In the genomic region with DNA sequence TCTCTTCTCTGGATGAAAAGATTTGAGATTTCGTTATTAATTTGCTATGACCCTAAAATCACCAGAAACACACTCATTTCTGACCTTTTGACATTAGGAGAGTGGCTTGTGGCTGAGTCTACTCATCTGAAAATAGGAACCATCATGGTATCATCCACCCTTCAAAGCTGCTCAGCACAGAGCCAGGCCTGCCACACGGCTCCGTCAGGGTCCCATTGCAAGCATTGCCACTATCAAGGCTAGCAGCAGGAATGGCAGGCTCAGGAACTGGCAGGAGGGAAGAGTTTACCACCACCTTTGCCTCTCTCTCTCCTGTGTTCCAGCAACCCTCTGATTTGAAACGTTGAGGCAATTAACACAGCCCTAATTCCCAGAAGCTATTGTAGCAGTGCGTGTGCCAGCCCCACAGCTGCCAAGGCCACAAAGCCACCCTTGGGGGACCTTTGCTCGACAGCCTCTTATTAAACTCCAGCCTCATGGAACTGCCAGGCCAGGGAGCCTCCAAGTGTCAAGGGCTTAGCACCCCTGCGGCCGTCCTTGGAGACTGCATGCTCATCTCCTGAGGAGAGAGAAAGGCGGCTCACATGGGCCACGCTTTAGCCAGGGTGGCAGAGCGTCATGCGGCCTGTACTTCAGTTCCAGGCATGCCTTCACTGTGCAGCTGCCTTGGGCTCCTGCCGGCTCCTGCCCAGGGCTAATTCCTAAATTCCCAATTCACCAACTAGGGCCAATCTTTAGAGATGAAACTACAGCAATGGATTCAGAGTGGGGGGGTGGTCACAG, we compare ENCODE assay signal across 20 cellular contexts.
DNase-seq lines count a peak whose midpoint lies in the region; ATAC-seq and TF ChIP-seq lines count a peak whose summit lies in the region.
"Had no signal": no experiment of that assay in that cellular context is flagged by ENCODE, and none has a peak within 500 bp of the region (broad histone marks: within the 10 kb centered on the region; RNA-seq: fewer than 3 reads in every experiment).

No MANE protein-coding gene starts in this region.

- H3K27me3 Mint-ChIP-seq in brain = peaks cover 7% of the 10 kb centered on the region
- peaks cover 32% of the 10 kb centered on the region for H3K27me3 Mint-ChIP-seq in stimulated activated memory B cell treated with anti-CD40 and anti-IgM and Interleukin-4, amounts not matched to agents 10 μg/mL and 1 μg/mL and 100 μg/mL, for 72 hours
- H3K27me3 Mint-ChIP-seq: CD4-positive, alpha-beta T cell had no signal

- no peak overlapping the region for H3K27ac ChIP-seq in body of pancreas
- H3K27ac ChIP-seq: VCaP had no signal

- peak; percentile 19 for DNase-seq in activated CD8-positive, alpha-beta memory T cell treated with anti-CD3 and anti-CD28 coated beads for 24 hours
- DNase-seq in activated CD8-positive, alpha-beta memory T cell treated with anti-CD3 and anti-CD28 coated beads, Interleukin-2, amount 50 U/mL, for 4 hours = no peak
- DNase-seq in mesenteric fat pad (ENCODE audit: low spot score) (peak; percentile 68), body of pancreas (no peak), HK-2 (ENCODE audit: unreplicated experiment) (no peak)
- DNase-seq: 8988T; activated CD4-positive, alpha-beta T cell treated with anti-CD3 and anti-CD28 coated beads, Interleukin-2, amount 10 ng/mL, durations not matched to agents 7 days and 5 days; activated effector memory CD4-positive, alpha-beta T cell treated with anti-CD3 and anti-CD28 coated beads, Interleukin-2, amount 50 U/mL, for 16 hours; CD4-positive, alpha-beta T cell; naive B cell; NCI-H1417; NCI-H2081 treated with DMSO at 0.1 percent for 48 hours; NCI-H774 had no signal

- H3K9me3 ChIP-seq in body of pancreas = no peaks in the 10 kb centered on the region
- H3K9me3 ChIP-seq: adrenal gland had no signal

- no peak for TF ChIP-seq CTCF in brain (conservative IDR thresholded peaks at IDR 0.05)
- TF ChIP-seq CTCF in body of pancreas (IDR thresholded peaks at IDR 0.05) = no peak

- no peaks in the 10 kb centered on the region for H3K9me3 Mint-ChIP-seq in brain
- no peaks in the 10 kb centered on the region for H3K9me3 Mint-ChIP-seq in stimulated activated memory B cell treated with anti-CD40 and anti-IgM and Interleukin-4, amounts not matched to agents 10 μg/mL and 1 μg/mL and 100 μg/mL, for 72 hours
- H3K9me3 Mint-ChIP-seq: activated CD4-positive, alpha-beta T cell treated with anti-CD3 and anti-CD28 coated beads, Interleukin-2, amount 10 ng/mL, durations not matched to agents 7 days and 5 days; CD4-positive, alpha-beta T cell; IgD-negative memory B cell; naive B cell; T-helper 2 cell treated with Interferon-gamma antibody and Interleukin-4, amounts not matched to agents 5 μg/mL and 100 μg/mL, for 36 hours had no signal

- no peaks in the 10 kb centered on the region for H3K4me1 ChIP-seq in body of pancreas

- H3K36me3 Mint-ChIP-seq in brain = no peaks in the 10 kb centered on the region
- no peaks in the 10 kb centered on the region for H3K36me3 Mint-ChIP-seq in stimulated activated memory B cell treated with anti-CD40 and anti-IgM and Interleukin-4, amounts not matched to agents 10 μg/mL and 1 μg/mL and 100 μg/mL, for 72 hours
- H3K36me3 Mint-ChIP-seq: IgD-negative memory B cell, naive B cell had no signal

- no peak for TF ChIP-seq POLR2A in body of pancreas (IDR thresholded peaks at IDR 0.05)

- H3K4me3 Mint-ChIP-seq in brain = no peak overlapping the region
- H3K4me3 Mint-ChIP-seq in stimulated activated memory B cell treated with anti-CD40 and anti-IgM and Interleukin-4, amounts not matched to agents 10 μg/mL and 1 μg/mL and 100 μg/mL, for 72 hours = no peak overlapping the region
- H3K4me3 Mint-ChIP-seq: activated CD4-positive, alpha-beta T cell treated with anti-CD3 and anti-CD28 coated beads, Interleukin-2, amount 10 ng/mL, durations not matched to agents 7 days and 5 days; CD4-positive, alpha-beta T cell; IgD-negative memory B cell; T-helper 2 cell treated with Interferon-gamma antibody and Interleukin-4, amounts not matched to agents 5 μg/mL and 100 μg/mL, for 36 hours had no signal

- no peaks in the 10 kb centered on the region for H3K36me3 ChIP-seq in body of pancreas (replicated peaks in 1 of 2; ENCODE audit: insufficient read depth in 1 of 2, low read depth in 2 of 2)
- H3K36me3 ChIP-seq: adrenal gland had no signal

- WGBS in body of pancreas, 2 donors = 75 to 83% methylated on average over 11 to 13 of the region's 13 CpGs

- peaks cover 54% of the 10 kb centered on the region for H3K4me1 Mint-ChIP-seq in brain
- H3K4me1 Mint-ChIP-seq in stimulated activated memory B cell treated with anti-CD40 and anti-IgM and Interleukin-4, amounts not matched to agents 10 μg/mL and 1 μg/mL and 100 μg/mL, for 72 hours = peaks cover 13% of the 10 kb centered on the region

- no peak overlapping the region for H3K4me3 ChIP-seq in body of pancreas
- H3K4me3 ChIP-seq: adrenal gland had no signal

- intact Hi-C loops in body of pancreas (cut with DNase I) = no loop called here

- H3K27ac Mint-ChIP-seq in brain = peak overlapping the region in 3 of 5 experiments; percentile 34 to 70 (median 63)
- H3K27ac Mint-ChIP-seq in stimulated activated memory B cell treated with anti-CD40 and anti-IgM and Interleukin-4, amounts not matched to agents 10 μg/mL and 1 μg/mL and 100 μg/mL, for 72 hours = no peak overlapping the region
- H3K27ac Mint-ChIP-seq: activated CD4-positive, alpha-beta T cell treated with anti-CD3 and anti-CD28 coated beads, Interleukin-2, amount 10 ng/mL, durations not matched to agents 7 days and 5 days; CD4-positive, alpha-beta T cell; IgD-negative memory B cell; naive B cell; T-helper 2 cell treated with Interferon-gamma antibody and Interleukin-4, amounts not matched to agents 5 μg/mL and 100 μg/mL, for 36 hours had no signal

- peak; percentile 63 for ATAC-seq in stimulated activated memory B cell treated with anti-CD40 and anti-IgM and Interleukin-4, amounts not matched to agents 10 μg/mL and 1 μg/mL and 100 μg/mL, for 72 hours
- ATAC-seq in GM18498 (IDR thresholded peaks at IDR 0.05; ENCODE audit: unreplicated experiment) (no peak), body of pancreas (no peak)

- H3K27me3 ChIP-seq in body of pancreas = no peaks in the 10 kb centered on the region
- H3K27me3 ChIP-seq: adrenal gland had no signal

Comparison
In these comparisons a context has a peak if more than half of its experiments do, and no peak if none do; other contexts are left out.
1. DNase-seq: peak in activated CD8-positive, alpha-beta memory T cell treated with anti-CD3 and anti-CD28 coated beads for 24 hours (single experiment) and mesenteric fat pad (single experiment); none in activated CD8-positive, alpha-beta memory T cell treated with anti-CD3 and anti-CD28 coated beads, Interleukin-2, amount 50 U/mL, for 4 hours (single experiment), body of pancreas (0 of 4) and HK-2 (single experiment).